In genomic region chrX:118655561-118656246, GRCh38 we compare ENCODE assay signal across 17 cellular contexts.
DNase-seq lines count a peak whose midpoint lies in the region; ATAC-seq and TF ChIP-seq lines count a peak whose summit lies in the region.
"Had no signal": no experiment of that assay in that cellular context is flagged by ENCODE, and none has a peak within 500 bp of the region (broad histone marks: within the 10 kb centered on the region; RNA-seq: fewer than 3 reads in every experiment).

No MANE protein-coding gene starts in this region.

- TF ChIP-seq POLR2A in stomach (IDR thresholded peaks at IDR 0.05): no peak

- no peak for TF ChIP-seq CTCF in fibroblast of the aortic adventitia (IDR thresholded peaks at IDR 0.05; ENCODE audit: insufficient read depth, low read length)
- TF ChIP-seq CTCF in stomach (IDR thresholded peaks at IDR 0.05): no peak
- TF ChIP-seq CTCF in glutamatergic neuron (IDR thresholded peaks at IDR 0.05; ENCODE audit: partially characterized antibody, unreplicated experiment): no peak
- TF ChIP-seq CTCF in GM23338 (conservative IDR thresholded peaks at IDR 0.05; ENCODE audit: low read depth in 2 of 2): no peak

- ATAC-seq in GM23338: no peak
- ATAC-seq: left ventricle myocardium superior had no signal

- no peak overlapping the region for H2AFZ ChIP-seq in GM23338
- H2AFZ ChIP-seq: neural progenitor cell had no signal

- no peak overlapping the region for H3K27ac Mint-ChIP-seq in glutamatergic neuron (ENCODE audit: unreplicated experiment)
- no peak overlapping the region for H3K27ac Mint-ChIP-seq in GM23338
- H3K27ac Mint-ChIP-seq: activated CD4-positive, alpha-beta T cell treated with anti-CD3 and anti-CD28 coated beads, Interleukin-2, amount 10 ng/mL, durations not matched to agents 24 days and 14 days; neural progenitor cell; T-helper 2 cell treated with Interferon-gamma antibody and Interleukin-4, amounts not matched to agents 5 μg/mL and 100 μg/mL, for 36 hours had no signal

- DNase-seq in H4 (ENCODE audit: low spot score): peak; percentile 68
- DNase-seq in SJCRH30: peak; percentile 18 to 24
- peak; percentile 10 for DNase-seq in fibroblast of the aortic adventitia (ENCODE audit: low read depth)
- no peak for DNase-seq in stomach
- DNase-seq in NCI-H187 treated with DMSO at 0.1 percent for 48 hours (lab: John Stamatoyannopoulos, UW): no peak
- DNase-seq in glutamatergic neuron: no peak
- no peak for DNase-seq in GM23338 (ENCODE audit: low spot score)
- DNase-seq: activated CD4-positive, alpha-beta T cell treated with anti-CD3 and anti-CD28 coated beads, Interleukin-2, amount 10 ng/mL, durations not matched to agents 24 days and 14 days; activated T-cell treated with anti-CD3 and anti-CD28 coated beads, Interleukin-2, amount 50 U/mL, for 48 hours; anterior cingulate cortex; effector CD8-positive, alpha-beta T cell; left ventricle myocardium superior; NCI-H1092 treated with DMSO at 0.1 percent for 48 hours; NCI-H446; Peyer's patch had no signal

- no peaks in the 10 kb centered on the region for H3F3A ChIP-seq in GM23338 (replicated peaks; ENCODE audit: low read depth)

- 48 to 63% (median 60%) methylated on average over 4 of the region's 4 CpGs for WGBS in stomach, 5 donors

- intact Hi-C loops in stomach (cut with DNase I; ENCODE audit: low total_unique reads): no loop called here

- no peaks in the 10 kb centered on the region for H3K79me2 ChIP-seq in GM23338 (replicated peaks; ENCODE audit: insufficient read depth)

- H3K27me3 Mint-ChIP-seq in glutamatergic neuron (ENCODE audit: unreplicated experiment): no peaks in the 10 kb centered on the region
- H3K27me3 Mint-ChIP-seq in GM23338 (ENCODE audit: insufficient read depth, low read depth, poor library complexity): no peaks in the 10 kb centered on the region
- H3K27me3 Mint-ChIP-seq: activated CD4-positive, alpha-beta T cell treated with anti-CD3 and anti-CD28 coated beads, Interleukin-2, amount 10 ng/mL, durations not matched to agents 24 days and 14 days had no signal

- H3K4me1 Mint-ChIP-seq in glutamatergic neuron (ENCODE audit: low read depth, unreplicated experiment) (peaks cover 2% of the 10 kb centered on the region), GM23338 (peaks cover 3% of the 10 kb centered on the region; the same call in 1 of the 3 replicates)
- H3K4me1 Mint-ChIP-seq: activated CD4-positive, alpha-beta T cell treated with anti-CD3 and anti-CD28 coated beads, Interleukin-2, amount 10 ng/mL, durations not matched to agents 24 days and 14 days; neural progenitor cell had no signal

- H3K27me3 ChIP-seq in SJCRH30: no peaks in the 10 kb centered on the region
- no peaks in the 10 kb centered on the region for H3K27me3 ChIP-seq in stomach
- H3K27me3 ChIP-seq in GM23338 (ENCODE audit: insufficient read depth): no peaks in the 10 kb centered on the region
- H3K27me3 ChIP-seq: neural progenitor cell, Peyer's patch had no signal

- H3K4me3 ChIP-seq in SJCRH30 (no peak overlapping the region), fibroblast of the aortic adventitia (ENCODE audit: low read depth, low read length) (no peak overlapping the region), stomach (no peak overlapping the region), GM23338 (no peak overlapping the region)
- H3K4me3 ChIP-seq: neural progenitor cell, Peyer's patch had no signal

- H3K9me3 ChIP-seq in SJCRH30 (replicated peaks) (no peaks in the 10 kb centered on the region), stomach (no peaks in the 10 kb centered on the region)
- H3K9me3 ChIP-seq: Peyer's patch had no signal

- H3K36me3 ChIP-seq in SJCRH30 (no peaks in the 10 kb centered on the region), stomach (peaks cover 0 to 5% (median 0%) of the 10 kb centered on the region in 4 donors), GM23338 (ENCODE audit: insufficient read depth) (no peaks in the 10 kb centered on the region)
- H3K36me3 ChIP-seq: neural progenitor cell, Peyer's patch had no signal

- H3K9me3 Mint-ChIP-seq in glutamatergic neuron (ENCODE audit: unreplicated experiment) (no peaks in the 10 kb centered on the region), GM23338 (no peaks in the 10 kb centered on the region)
- H3K9me3 Mint-ChIP-seq: activated CD4-positive, alpha-beta T cell treated with anti-CD3 and anti-CD28 coated beads, Interleukin-2, amount 10 ng/mL, durations not matched to agents 24 days and 14 days; neural progenitor cell; T-helper 2 cell treated with Interferon-gamma antibody and Interleukin-4, amounts not matched to agents 5 μg/mL and 100 μg/mL, for 36 hours had no signal

- no peak for TF ChIP-seq EP300 in stomach (IDR thresholded peaks at IDR 0.05)

- no peak overlapping the region for H3K4me2 ChIP-seq in GM23338
- H3K4me2 ChIP-seq: neural progenitor cell had no signal

- H3K9me2 ChIP-seq in GM23338 (ENCODE audit: insufficient read depth): no peaks in the 10 kb centered on the region

- H3K4me1 ChIP-seq in SJCRH30: no peaks in the 10 kb centered on the region
- H3K4me1 ChIP-seq in stomach: peaks cover 0 to 11% (median 0%) of the 10 kb centered on the region in 4 donors
- H3K4me1 ChIP-seq in GM23338 (ENCODE audit: insufficient read depth): no peaks in the 10 kb centered on the region
- H3K4me1 ChIP-seq: Peyer's patch had no signal

- H3K36me3 Mint-ChIP-seq in glutamatergic neuron (ENCODE audit: unreplicated experiment) (no peaks in the 10 kb centered on the region), GM23338 (ENCODE audit: low read depth) (no peaks in the 10 kb centered on the region)

- H3K4me3 Mint-ChIP-seq in glutamatergic neuron (ENCODE audit: unreplicated experiment) (no peak overlapping the region), GM23338 (no peak overlapping the region)
- H3K4me3 Mint-ChIP-seq: activated CD4-positive, alpha-beta T cell treated with anti-CD3 and anti-CD28 coated beads, Interleukin-2, amount 10 ng/mL, durations not matched to agents 24 days and 14 days; neural progenitor cell; T-helper 2 cell treated with Interferon-gamma antibody and Interleukin-4, amounts not matched to agents 5 μg/mL and 100 μg/mL, for 36 hours had no signal

- H3K27ac ChIP-seq in SJCRH30: no peak overlapping the region
- H3K27ac ChIP-seq in stomach: peak overlapping the region in 3 of 5 donors; percentile 17 to 47 (median 45)
- H3K27ac ChIP-seq in GM23338 (ENCODE audit: low read depth): no peak overlapping the region
- H3K27ac ChIP-seq: neural progenitor cell, Peyer's patch had no signal

- no peaks in the 10 kb centered on the region for H4K20me1 ChIP-seq in GM23338 (replicated peaks; ENCODE audit: insufficient read depth)

TF ChIP-seq in GM23338, 12 proteins besides CTCF, POLR2A, EP300 and RAD21 (continues in another document):
- no peak for TF ChIP-seq ZNF331 (CRISPR knock-in tag; IDR thresholded peaks at IDR 0.05; ENCODE audit: low read depth)
- no peak for TF ChIP-seq REST (IDR thresholded peaks at IDR 0.05; ENCODE audit: unreplicated experiment)
- no peak for TF ChIP-seq ETS1 (IDR thresholded peaks at IDR 0.05)
- TF ChIP-seq JUNB (IDR thresholded peaks at IDR 0.05; ENCODE audit: unreplicated experiment): no peak
- TF ChIP-seq POLR2AphosphoS5 (IDR thresholded peaks at IDR 0.05; ENCODE audit: low read depth): no peak
- no peak for TF ChIP-seq EZH2phosphoT487 (IDR thresholded peaks at IDR 0.05; ENCODE audit: unreplicated experiment)

Comparison
In these comparisons a context has a peak if more than half of its experiments do, and no peak if none do; other contexts are left out.
1. DNase-seq: peak in H4 (single experiment), SJCRH30 (2 of 2) and fibroblast of the aortic adventitia (single experiment); none in stomach (single experiment), NCI-H187 treated with DMSO at 0.1 percent for 48 hours (single experiment), glutamatergic neuron (single experiment) and GM23338 (single experiment).
2. H3K27ac ChIP-seq: peak in stomach (3 of 5); none in SJCRH30 (single experiment) and GM23338 (single experiment).